In the genomic region with DNA sequence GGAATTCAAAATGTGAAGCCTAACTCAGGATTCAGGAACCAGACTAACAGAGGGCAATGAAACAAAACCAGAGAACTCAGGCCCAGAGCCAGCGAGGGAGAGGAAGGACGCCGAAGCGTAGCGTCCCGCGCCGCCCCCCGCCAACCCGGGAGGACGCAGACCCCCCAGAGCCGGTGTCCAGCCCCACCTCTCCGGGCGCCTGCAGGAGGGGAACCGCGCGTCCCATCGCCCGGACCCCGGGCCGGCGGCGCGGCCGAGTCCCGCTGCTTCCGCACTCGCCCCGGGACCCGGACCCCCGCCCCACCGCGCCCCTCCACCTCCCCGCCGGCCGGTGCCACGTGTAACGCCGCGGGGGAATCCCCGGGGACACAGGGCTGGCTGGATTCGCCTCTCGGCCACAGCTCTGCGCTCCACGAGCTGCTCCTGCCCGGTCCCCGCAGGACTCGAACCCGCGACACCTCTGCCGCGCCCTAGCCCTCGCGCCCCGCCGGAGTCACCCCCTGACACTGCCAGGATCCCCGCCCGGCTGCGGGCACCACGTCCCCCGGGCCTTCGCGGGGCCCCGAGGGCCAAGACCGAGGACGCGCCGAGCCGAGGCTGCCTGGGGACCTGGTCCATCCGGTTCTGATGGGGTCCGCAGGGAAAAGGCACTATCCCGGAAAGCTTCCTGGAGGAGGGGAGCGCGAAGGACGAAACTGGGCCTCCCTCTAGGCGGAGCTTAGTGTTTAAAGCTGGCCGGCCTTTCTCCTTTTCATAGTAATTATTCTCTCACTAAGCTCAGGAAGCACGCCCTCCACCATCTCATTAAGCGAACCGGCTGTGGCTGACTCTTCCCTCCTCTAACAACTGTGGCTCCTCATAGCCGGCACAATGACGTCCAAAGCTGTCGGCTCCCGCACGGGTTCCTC, we compare ENCODE assay signal across 1 cellular context.
TF ChIP-seq lines count a peak whose summit lies in the region.

No MANE protein-coding gene starts in this region.

TF ChIP-seq in IMR-90, 13 proteins besides CTCF, POLR2A, EP300 and RAD21 (continued from another document):
- no peak for TF ChIP-seq CHD1 (IDR thresholded peaks at IDR 0.05; ENCODE audit: low read depth, low read length)
- no peak for TF ChIP-seq BHLHE40 (IDR thresholded peaks at IDR 0.05; ENCODE audit: low read depth, low read length)
TF ChIP-seq in IMR-90: peak in this region for 0.
